In the genomic region with DNA sequence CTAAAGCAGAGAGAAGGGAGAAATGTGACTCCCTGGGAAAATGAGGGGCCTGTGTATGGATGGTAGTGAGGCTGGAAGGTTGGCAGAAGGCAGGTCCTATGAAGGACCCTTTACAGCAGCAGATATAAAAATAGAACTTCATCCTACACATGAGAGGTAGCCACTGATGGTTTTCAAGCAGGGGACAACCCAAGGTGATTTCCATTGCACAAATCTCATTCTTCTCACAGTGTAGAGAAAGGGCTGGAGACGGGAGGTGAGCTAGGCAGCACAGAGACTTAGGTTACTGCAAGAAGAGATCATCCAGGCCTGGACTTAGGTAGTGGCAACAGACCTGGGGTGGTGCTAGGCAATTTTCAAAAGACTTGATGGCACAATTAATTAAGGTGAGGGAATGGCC, we compare ENCODE assay signal across 14 cellular contexts. TPM values are rescaled to one million over a fixed set of nuclear protein-coding genes. Genes with fewer than 3 reads are reported as not detected.
DNase-seq lines count a peak whose midpoint lies in the region; ATAC-seq and TF ChIP-seq lines count a peak whose summit lies in the region.
"Had no signal": no experiment of that assay in that cellular context is flagged by ENCODE, and none has a peak within 500 bp of the region (broad histone marks: within the 10 kb centered on the region; RNA-seq: fewer than 3 reads in every experiment).

No MANE protein-coding gene starts in this region.

- no peaks in the 10 kb centered on the region for H3K9me3 ChIP-seq in neural progenitor cell (ENCODE audit: low read depth)
- H3K9me3 ChIP-seq: SJSA1 had no signal

- no peaks in the 10 kb centered on the region for H3K27me3 ChIP-seq in neural progenitor cell
- H3K27me3 ChIP-seq: SJSA1 had no signal

- peaks cover 17% of the 10 kb centered on the region for H3K36me3 Mint-ChIP-seq in neural progenitor cell
- H3K36me3 Mint-ChIP-seq: activated naive CD4-positive, alpha-beta T cell treated with anti-CD3 and anti-CD28 coated beads, Interleukin-2, amount 50 U/mL, for 72 hours had no signal

- no peak overlapping the region for H3K4me2 ChIP-seq in neural progenitor cell

- H3K27ac Mint-ChIP-seq in neural progenitor cell = peak overlapping the region; percentile 23

- no peaks in the 10 kb centered on the region for H3K36me3 ChIP-seq in neural progenitor cell

- peak; percentile 60 for ATAC-seq in GM18907 (IDR thresholded peaks at IDR 0.05; ENCODE audit: unreplicated experiment)
- peak; percentile 37 for ATAC-seq in GM21786 (IDR thresholded peaks at IDR 0.05; ENCODE audit: unreplicated experiment)
- peak; percentile 53 for ATAC-seq in HG03378 (IDR thresholded peaks at IDR 0.05; ENCODE audit: unreplicated experiment)
- ATAC-seq: activated naive CD4-positive, alpha-beta T cell treated with anti-CD3 and anti-CD28 coated beads, Interleukin-2, amount 50 U/mL, for 72 hours had no signal

- no peaks in the 10 kb centered on the region for H3K27me3 Mint-ChIP-seq in neural progenitor cell (ENCODE audit: insufficient read depth, low read depth)

- H2AFZ ChIP-seq in neural progenitor cell (replicated peaks) = no peak overlapping the region

- no peak overlapping the region for H3K9ac ChIP-seq in neural progenitor cell

- peaks cover 7% of the 10 kb centered on the region for H3F3A ChIP-seq in neural progenitor cell (ENCODE audit: low read depth)

- TF ChIP-seq CTCF in neural progenitor cell (IDR thresholded peaks at IDR 0.05) = no peak

- H3K27ac ChIP-seq in neural progenitor cell = no peak overlapping the region

- no peaks in the 10 kb centered on the region for H3K9me3 Mint-ChIP-seq in neural progenitor cell
- H3K9me3 Mint-ChIP-seq: activated naive CD4-positive, alpha-beta T cell treated with anti-CD3 and anti-CD28 coated beads, Interleukin-2, amount 50 U/mL, for 72 hours had no signal

- peaks cover 26% of the 10 kb centered on the region for H4K20me1 ChIP-seq in neural progenitor cell (ENCODE audit: low read depth)

- peaks cover 10% of the 10 kb centered on the region for H3K4me1 ChIP-seq in neural progenitor cell

- no peak overlapping the region for H3K4me3 Mint-ChIP-seq in neural progenitor cell

- peaks cover 68% of the 10 kb centered on the region for H3K4me1 Mint-ChIP-seq in neural progenitor cell

- DNase-seq in neural progenitor cell (ENCODE audit: low spot score) = no peak
- no peak for DNase-seq in T1000 (lab: John Stamatoyannopoulos, UW)
- no peak for DNase-seq in cerebellar nuclear complex (lab: John Stamatoyannopoulos, UW)
- DNase-seq in NCI-H1092 (lab: John Stamatoyannopoulos, UW) = no peak
- DNase-seq in HuH-7.5 (ENCODE audit: low spot score) = no peak
- DNase-seq: activated CD4-positive, alpha-beta T cell treated with anti-CD3 and anti-CD28 coated beads for 4 hours; hypothalamus; mesendoderm; retina had no signal

- peaks cover 64% of the 10 kb centered on the region for H3K79me2 ChIP-seq in neural progenitor cell (ENCODE audit: low read depth)

- no peak overlapping the region for H3K4me3 ChIP-seq in neural progenitor cell
- H3K4me3 ChIP-seq: SJSA1 had no signal

RNA-seq across cellular contexts. Expression of a gene that starts 30.7 kb away (rescaled TPM):
- 12.3 and 15.5 TPM in 2 replicates for total RNA-seq in neural progenitor cell (ENCODE audit: low replicate concordance)
